1 cellular context compared by ENCODE assay signal in the genomic region with DNA sequence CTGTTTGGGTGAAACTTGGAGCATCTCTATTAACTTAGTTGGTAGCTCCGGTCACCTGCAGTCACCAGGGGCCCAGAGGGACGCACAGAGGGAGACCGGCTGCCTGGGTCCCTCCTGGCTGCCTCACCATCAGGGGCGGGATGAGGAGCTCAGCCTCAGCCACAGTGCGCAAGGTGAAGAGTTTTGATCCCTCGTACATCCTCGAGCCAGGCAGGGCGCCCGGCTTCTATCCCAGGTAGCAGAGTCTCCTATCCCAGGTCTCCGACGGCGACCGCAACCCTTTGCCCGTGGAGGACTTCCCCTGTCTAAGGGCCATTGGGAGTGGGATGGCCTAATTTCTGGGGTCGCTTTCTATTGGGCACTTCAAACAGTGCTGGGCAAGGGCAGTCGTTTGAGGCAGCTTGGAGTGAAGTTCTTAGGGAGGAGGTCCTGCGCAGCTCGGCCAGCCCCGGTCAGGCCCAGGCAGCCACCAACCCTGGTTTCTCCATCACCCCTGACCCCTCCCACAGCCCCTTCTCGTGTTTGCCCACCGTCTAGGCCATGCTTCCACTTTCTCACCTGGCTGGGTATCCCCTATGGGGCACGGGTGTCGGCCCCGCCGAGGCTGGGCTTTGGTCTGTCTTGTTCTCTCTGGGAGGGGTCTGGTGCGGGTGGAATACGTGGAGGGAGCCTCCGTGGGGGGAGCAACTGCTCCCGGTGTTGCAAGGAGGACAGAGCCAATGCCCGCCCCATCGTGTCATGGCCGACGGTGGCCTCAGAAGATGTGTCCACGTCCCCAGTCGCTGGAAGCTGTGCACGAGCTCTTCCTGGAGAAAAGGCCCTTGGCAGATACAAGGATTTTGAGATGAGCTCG.
TF ChIP-seq lines count a peak whose summit lies in the region.

No MANE protein-coding gene starts in this region.

TF ChIP-seq in K562, 482 proteins besides CTCF, POLR2A, EP300 and RAD21:
- TF ChIP-seq, protein P1, sequence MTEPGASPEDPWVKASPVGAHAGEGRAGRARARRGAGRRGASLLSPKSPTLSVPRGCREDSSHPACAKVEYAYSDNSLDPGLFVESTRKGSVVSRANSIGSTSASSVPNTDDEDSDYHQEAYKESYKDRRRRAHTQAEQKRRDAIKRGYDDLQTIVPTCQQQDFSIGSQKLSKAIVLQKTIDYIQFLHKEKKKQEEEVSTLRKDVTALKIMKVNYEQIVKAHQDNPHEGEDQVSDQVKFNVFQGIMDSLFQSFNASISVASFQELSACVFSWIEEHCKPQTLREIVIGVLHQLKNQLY (CRISPR knock-in tag; conservative IDR thresholded peaks at IDR 0.05): no peak
- TF ChIP-seq HMG20B (CRISPR knock-in tag; IDR thresholded peaks at IDR 0.05) (no peak), SUPT5H (IDR thresholded peaks at IDR 0.05) (no peak), SMC3 (conservative IDR thresholded peaks at IDR 0.05; ENCODE audit: insufficient read depth, low read depth, low read length) (no peak), STAT5B (CRISPR knock-in tag; IDR thresholded peaks at IDR 0.05) (no peak), NCOA1 (IDR thresholded peaks at IDR 0.05; ENCODE audit: low read depth) (no peak), TCF7L2 (IDR thresholded peaks at IDR 0.05; ENCODE audit: low read depth, low read length) (no peak), DIDO1 (tag; IDR thresholded peaks at IDR 0.05; ENCODE audit: low read depth) (no peak), SOX6 (IDR thresholded peaks at IDR 0.05) (no peak), DMBX1 (CRISPR knock-in tag; IDR thresholded peaks at IDR 0.05; ENCODE audit: borderline replicate concordance) (no peak), MXI1 (IDR thresholded peaks at IDR 0.05; ENCODE audit: low read depth, low read length) (no peak)
- TF ChIP-seq, protein P2, sequence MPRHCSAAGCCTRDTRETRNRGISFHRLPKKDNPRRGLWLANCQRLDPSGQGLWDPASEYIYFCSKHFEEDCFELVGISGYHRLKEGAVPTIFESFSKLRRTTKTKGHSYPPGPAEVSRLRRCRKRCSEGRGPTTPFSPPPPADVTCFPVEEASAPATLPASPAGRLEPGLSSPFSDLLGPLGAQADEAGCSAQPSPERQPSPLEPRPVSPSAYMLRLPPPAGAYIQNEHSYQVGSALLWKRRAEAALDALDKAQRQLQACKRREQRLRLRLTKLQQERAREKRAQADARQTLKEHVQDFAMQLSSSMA (CRISPR knock-in tag; IDR thresholded peaks at IDR 0.05): no peak
- TF ChIP-seq, protein P3, sequence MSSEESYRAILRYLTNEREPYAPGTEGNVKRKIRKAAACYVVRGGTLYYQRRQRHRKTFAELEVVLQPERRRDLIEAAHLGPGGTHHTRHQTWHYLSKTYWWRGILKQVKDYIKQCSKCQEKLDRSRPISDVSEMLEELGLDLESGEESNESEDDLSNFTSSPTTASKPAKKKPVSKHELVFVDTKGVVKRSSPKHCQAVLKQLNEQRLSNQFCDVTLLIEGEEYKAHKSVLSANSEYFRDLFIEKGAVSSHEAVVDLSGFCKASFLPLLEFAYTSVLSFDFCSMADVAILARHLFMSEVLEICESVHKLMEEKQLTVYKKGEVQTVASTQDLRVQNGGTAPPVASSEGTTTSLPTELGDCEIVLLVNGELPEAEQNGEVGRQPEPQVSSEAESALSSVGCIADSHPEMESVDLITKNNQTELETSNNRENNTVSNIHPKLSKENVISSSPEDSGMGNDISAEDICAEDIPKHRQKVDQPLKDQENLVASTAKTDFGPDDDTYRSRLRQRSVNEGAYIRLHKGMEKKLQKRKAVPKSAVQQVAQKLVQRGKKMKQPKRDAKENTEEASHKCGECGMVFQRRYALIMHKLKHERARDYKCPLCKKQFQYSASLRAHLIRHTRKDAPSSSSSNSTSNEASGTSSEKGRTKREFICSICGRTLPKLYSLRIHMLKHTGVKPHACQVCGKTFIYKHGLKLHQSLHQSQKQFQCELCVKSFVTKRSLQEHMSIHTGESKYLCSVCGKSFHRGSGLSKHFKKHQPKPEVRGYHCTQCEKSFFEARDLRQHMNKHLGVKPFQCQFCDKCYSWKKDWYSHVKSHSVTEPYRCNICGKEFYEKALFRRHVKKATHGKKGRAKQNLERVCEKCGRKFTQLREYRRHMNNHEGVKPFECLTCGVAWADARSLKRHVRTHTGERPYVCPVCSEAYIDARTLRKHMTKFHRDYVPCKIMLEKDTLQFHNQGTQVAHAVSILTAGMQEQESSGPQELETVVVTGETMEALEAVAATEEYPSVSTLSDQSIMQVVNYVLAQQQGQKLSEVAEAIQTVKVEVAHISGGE (CRISPR knock-in tag; IDR thresholded peaks at IDR 0.05): no peak
